ENCODE assay signal across 8 cellular contexts in the genomic region with DNA sequence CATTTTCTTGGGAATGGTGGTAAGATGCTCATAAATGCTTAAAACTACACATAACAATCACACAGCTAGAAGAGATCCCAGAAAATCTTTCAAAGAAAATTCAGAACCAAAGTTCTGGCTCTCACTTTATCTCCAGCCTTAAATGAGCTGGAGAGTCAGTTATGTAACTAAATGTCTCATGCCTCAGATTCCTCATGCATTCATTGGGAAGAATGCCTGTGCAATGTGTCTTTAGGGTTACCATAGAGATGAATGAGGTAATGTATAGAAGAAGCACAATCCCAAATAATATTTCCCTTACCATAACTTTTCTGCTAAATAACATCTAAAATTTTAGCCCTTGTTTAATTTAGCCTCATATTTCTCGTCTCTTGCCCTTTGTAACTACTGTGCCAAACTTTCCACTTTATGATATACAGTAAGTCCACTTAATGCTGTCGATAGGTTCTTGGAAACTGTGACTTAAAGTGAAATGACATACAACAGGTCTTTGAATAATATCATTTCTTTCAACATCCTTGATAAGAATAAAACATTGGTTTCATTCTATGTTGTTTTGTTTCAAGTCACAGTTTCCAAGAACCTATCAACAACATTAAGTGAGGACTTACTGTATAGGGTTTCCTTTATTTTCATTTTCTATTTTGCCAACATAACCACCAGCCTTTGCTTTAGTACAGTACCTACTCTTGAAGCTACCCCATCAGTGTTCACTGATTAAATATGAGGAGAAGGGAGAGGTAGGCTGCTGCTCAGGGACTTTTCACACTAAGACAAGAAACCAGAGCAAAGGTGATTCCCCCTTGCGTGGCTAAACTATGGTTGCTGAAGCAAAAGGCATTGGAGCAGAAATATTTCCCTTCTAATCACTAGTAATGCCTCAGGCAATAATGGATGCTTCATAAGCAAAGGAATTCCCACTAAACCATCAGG.
A peak's percentile ranks its signal among the peaks of the same experiment; 100 is the strongest.
DNase-seq lines count a peak whose midpoint lies in the region; FAIRE-seq and TF ChIP-seq lines count a peak whose summit lies in the region.

No MANE protein-coding gene starts in this region.

- H3K27me3 Mint-ChIP-seq in CD8-positive, alpha-beta memory T cell = peaks cover 0 to 1% of the 10 kb centered on the region in 2 donors
- peaks cover 3% of the 10 kb centered on the region for H3K27me3 Mint-ChIP-seq in Caco-2 (ENCODE audit: insufficient read depth, unreplicated experiment)

- POLR2A ChIA-PET in CD8-positive, alpha-beta memory T cell (lab: Charles Lee) = interaction anchor here (1.6 kb wide), 1 partner anchor 26 kb away, joined by 5 read pairs; no protein-coding TSS in a partner anchor
- POLR2A ChIA-PET in Caco-2 (lab: Charles Lee) = no interaction called here

- no peak for DNase-seq in CD8-positive, alpha-beta memory T cell
- DNase-seq in H54 (ENCODE audit: insufficient read length, low spot score) (no peak), SJSA1 (ENCODE audit: low read depth in 1 of 2, low spot score in 2 of 2) (peak in 1 of 2 experiments; percentile 39), glomerular visceral epithelial cell (ENCODE audit: extremely low spot score) (peak; percentile 74), Caco-2 (no peak), DMS153 treated with DMSO at 0.1 percent for 48 hours (lab: John Stamatoyannopoulos, UW; ENCODE audit: unreplicated experiment) (no peak), OCI-M1 (lab: John Stamatoyannopoulos, UW) (no peak), NCI-H82 (lab: John Stamatoyannopoulos, UW) (no peak)

- peaks cover 0 to 2% (median 0%) of the 10 kb centered on the region in 5 donors for H3K9me3 Mint-ChIP-seq in CD8-positive, alpha-beta memory T cell
- no peaks in the 10 kb centered on the region for H3K9me3 Mint-ChIP-seq in Caco-2 (ENCODE audit: unreplicated experiment)

- CTCF ChIA-PET in CD8-positive, alpha-beta memory T cell (lab: Charles Lee) = no interaction called here
- CTCF ChIA-PET in Caco-2 (lab: Charles Lee) = no interaction called here

- intact Hi-C loops in Caco-2 (cut with micrococcal nuclease; ENCODE audit: unreplicated experiment) = no loop called here

- no peaks in the 10 kb centered on the region for H3K36me3 Mint-ChIP-seq in CD8-positive, alpha-beta memory T cell
- H3K36me3 Mint-ChIP-seq in Caco-2 (ENCODE audit: insufficient read depth, unreplicated experiment) = no peaks in the 10 kb centered on the region

- no peaks in the 10 kb centered on the region for H3K36me3 ChIP-seq in CD8-positive, alpha-beta memory T cell (ENCODE audit: insufficient read depth, low read length)
- no peaks in the 10 kb centered on the region for H3K36me3 ChIP-seq in SJSA1
- no peaks in the 10 kb centered on the region for H3K36me3 ChIP-seq in Caco-2 (ENCODE audit: control insufficient read depth, insufficient read depth, low read length)

- H3K27ac Mint-ChIP-seq in CD8-positive, alpha-beta memory T cell = peak overlapping the region; percentile 60 to 92 (median 84)
- H3K27ac Mint-ChIP-seq in Caco-2 (ENCODE audit: unreplicated experiment) = no peak overlapping the region

- H3K9me3 ChIP-seq in CD8-positive, alpha-beta memory T cell (ENCODE audit: low read length) = no peaks in the 10 kb centered on the region
- no peaks in the 10 kb centered on the region for H3K9me3 ChIP-seq in SJSA1 (replicated peaks)
- H3K9me3 ChIP-seq in Caco-2 = no peaks in the 10 kb centered on the region

- no peak overlapping the region for H3K27ac ChIP-seq in CD8-positive, alpha-beta memory T cell (ENCODE audit: low read depth, low read length)
- peak overlapping the region; percentile 70 for H3K27ac ChIP-seq in SJSA1

- peaks cover 58 to 95% (median 77%) of the 10 kb centered on the region in 3 donors for H3K4me1 Mint-ChIP-seq in CD8-positive, alpha-beta memory T cell
- no peaks in the 10 kb centered on the region for H3K4me1 Mint-ChIP-seq in Caco-2 (ENCODE audit: low read depth, unreplicated experiment)

- peak overlapping the region; percentile 5 to 65 (median 39) for H3K4me3 Mint-ChIP-seq in CD8-positive, alpha-beta memory T cell
- no peak overlapping the region for H3K4me3 Mint-ChIP-seq in Caco-2 (ENCODE audit: unreplicated experiment)

- FAIRE-seq in H54 (lab: Jason Lieb, UNC) = peak; percentile 94

- no TSS peak for BruUV-seq in Caco-2 (replicated peaks; lab: Mats Ljungman, UMichigan)

- peaks cover 44% of the 10 kb centered on the region for H3K4me1 ChIP-seq in CD8-positive, alpha-beta memory T cell (ENCODE audit: insufficient read depth, low read length)
- H3K4me1 ChIP-seq in SJSA1 (replicated peaks) (peaks cover 54% of the 10 kb centered on the region), Caco-2 (no peaks in the 10 kb centered on the region)

- no peak for TF ChIP-seq POLR2A in H54 (IDR thresholded peaks at IDR 0.05; ENCODE audit: low read depth, low read length)

- H3K27me3 ChIP-seq in CD8-positive, alpha-beta memory T cell (ENCODE audit: insufficient read depth, low read length, poor library complexity, severe bottlenecking) = no peaks in the 10 kb centered on the region
- H3K27me3 ChIP-seq in SJSA1 (replicated peaks) (no peaks in the 10 kb centered on the region), Caco-2 (replicated peaks; ENCODE audit: control insufficient read depth, insufficient read depth, low read length) (no peaks in the 10 kb centered on the region)

- H3K4me3 ChIP-seq in CD8-positive, alpha-beta memory T cell (ENCODE audit: low read length) = no peak overlapping the region
- H3K4me3 ChIP-seq in SJSA1 (no peak overlapping the region), Caco-2 (ENCODE audit: low read depth, low read length) (no peak overlapping the region)

- TF ChIP-seq CTCF in Caco-2 (IDR thresholded peaks at IDR 0.05; ENCODE audit: insufficient read depth in 1 of 2, low read depth in 1 of 2, low read length in 1 of 2, severe bottlenecking in 1 of 2, unreplicated experiment in 1 of 2) = no peak
